Comparison of ENCODE assay signal across 8 cellular contexts in the genomic region with DNA sequence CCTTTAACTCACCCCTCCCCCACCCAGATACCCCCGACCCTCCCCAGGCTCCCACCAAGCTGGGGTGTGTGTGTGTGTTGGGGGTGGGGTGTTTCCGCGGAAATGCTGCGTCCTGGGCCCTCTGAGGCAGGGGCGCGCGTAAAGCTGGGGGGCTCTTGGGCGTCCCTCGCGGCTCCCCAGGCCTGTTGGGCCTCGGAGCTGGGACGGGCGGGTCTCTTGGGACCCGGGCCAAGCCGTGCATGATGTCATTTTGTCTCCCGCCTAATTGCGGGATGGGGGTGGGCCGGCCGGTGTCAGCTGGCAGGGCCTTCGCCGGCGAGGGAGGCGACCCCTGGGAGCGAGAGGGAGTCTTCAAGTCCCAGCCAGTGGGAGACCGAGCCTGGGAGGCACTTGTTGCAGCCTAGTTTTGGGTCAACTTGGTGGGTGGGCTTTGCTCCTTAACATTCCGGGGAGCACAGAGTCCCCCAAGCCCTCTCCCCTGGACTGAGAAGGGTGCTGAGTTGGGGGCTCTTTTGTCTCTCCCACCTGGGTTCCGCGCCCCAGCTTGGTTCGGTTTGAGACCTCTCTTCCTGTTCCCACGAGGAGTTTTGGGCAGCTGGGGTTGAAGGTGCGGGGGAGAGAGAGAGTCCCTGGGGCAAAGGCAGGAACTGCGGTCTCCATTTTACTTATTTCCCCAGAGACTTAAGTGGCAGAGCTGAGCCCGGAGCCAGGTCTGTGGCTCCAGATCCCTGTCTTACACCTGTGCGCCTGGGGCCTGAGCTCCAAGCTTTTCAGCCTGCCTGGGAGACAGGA. TPM values are rescaled to one million over a fixed set of nuclear protein-coding genes. Genes with fewer than 3 reads are reported as not detected.
A peak's percentile ranks its signal among the peaks of the same experiment; 100 is the strongest.
DNase-seq lines count a peak whose midpoint lies in the region; ATAC-seq lines count a peak whose summit lies in the region.

No MANE protein-coding gene starts in this region.

- peak overlapping the region; percentile 71 for H3K27ac Mint-ChIP-seq in activated CD8-positive, alpha-beta memory T cell treated with anti-CD3 and anti-CD28 coated beads, Interleukin-2, amount 10 ng/mL, durations not matched to agents 7 days and 5 days

- H3K36me3 Mint-ChIP-seq in activated CD8-positive, alpha-beta memory T cell treated with anti-CD3 and anti-CD28 coated beads, Interleukin-2, amount 10 ng/mL, durations not matched to agents 7 days and 5 days, result peaks cover 16% of the 10 kb centered on the region

- no peaks in the 10 kb centered on the region for H3K9me3 Mint-ChIP-seq in activated CD8-positive, alpha-beta memory T cell treated with anti-CD3 and anti-CD28 coated beads, Interleukin-2, amount 10 ng/mL, durations not matched to agents 7 days and 5 days (ENCODE audit: low read depth)

- H3K4me1 Mint-ChIP-seq in activated CD8-positive, alpha-beta memory T cell treated with anti-CD3 and anti-CD28 coated beads, Interleukin-2, amount 10 ng/mL, durations not matched to agents 7 days and 5 days, result peaks cover 20% of the 10 kb centered on the region

- CTCF ChIA-PET in activated CD8-positive, alpha-beta memory T cell treated with anti-CD3 and anti-CD28 coated beads, Interleukin-2, amount 10 ng/mL, durations not matched to agents 7 days and 5 days (lab: Charles Lee), result interaction anchor here (0.9 to 1.1 kb wide), 3 partner anchors 24 to 130 kb away, joined by 3 read pairs; no protein-coding TSS in a partner anchor

- ATAC-seq in GM21367 (IDR thresholded peaks at IDR 0.05; ENCODE audit: unreplicated experiment) (peak; percentile 45), HG03457 (IDR thresholded peaks at IDR 0.05; ENCODE audit: unreplicated experiment) (no peak)
- ATAC-seq in activated CD8-positive, alpha-beta memory T cell treated with anti-CD3 and anti-CD28 coated beads, Interleukin-2, amount 10 ng/mL, durations not matched to agents 7 days and 5 days, result peak; percentile 37

- peaks cover 14% of the 10 kb centered on the region for H3K27me3 Mint-ChIP-seq in activated CD8-positive, alpha-beta memory T cell treated with anti-CD3 and anti-CD28 coated beads, Interleukin-2, amount 10 ng/mL, durations not matched to agents 7 days and 5 days

- peak overlapping the region; percentile 76 for H3K4me3 Mint-ChIP-seq in activated CD8-positive, alpha-beta memory T cell treated with anti-CD3 and anti-CD28 coated beads, Interleukin-2, amount 10 ng/mL, durations not matched to agents 7 days and 5 days

- peak; percentile 4 for DNase-seq in NCI-H1092 treated with DMSO at 0.1 percent for 48 hours (lab: John Stamatoyannopoulos, UW)
- no peak for DNase-seq in NCI-H1092 (lab: John Stamatoyannopoulos, UW)
- DNase-seq in HuH-7.5 (ENCODE audit: low spot score), result peak; percentile 41
- DNase-seq in activated CD8-positive, alpha-beta memory T cell treated with anti-CD3 and anti-CD28 coated beads, Interleukin-2, amount 10 ng/mL, durations not matched to agents 7 days and 5 days, result peak; percentile 54
- DNase-seq in iPS-NIHi11 (ENCODE audit: low spot score), result peak; percentile 74
- DNase-seq in NCI-H1048 (lab: John Stamatoyannopoulos, UW), result no peak

RNA-seq across cellular contexts. Expression of a gene that starts 0.6 kb away (rescaled TPM):
- 100 to 1,000 TPM; 114 to 118 TPM for total RNA-seq in activated CD8-positive, alpha-beta memory T cell treated with anti-CD3 and anti-CD28 coated beads, Interleukin-2, amount 10 ng/mL, durations not matched to agents 7 days and 5 days

RNA-seq across cellular contexts. Expression of a gene that starts 59.3 kb away (rescaled TPM):
- under 1 TPM in 1 of 2 experiments, not detected in 1; 0.28 TPM for total RNA-seq in activated CD8-positive, alpha-beta memory T cell treated with anti-CD3 and anti-CD28 coated beads, Interleukin-2, amount 10 ng/mL, durations not matched to agents 7 days and 5 days

Comparison
In these comparisons a context has a peak if more than half of its experiments do, and no peak if none do; other contexts are left out.
1. DNase-seq: peak in NCI-H1092 treated with DMSO at 0.1 percent for 48 hours (single experiment), HuH-7.5 (single experiment), activated CD8-positive, alpha-beta memory T cell treated with anti-CD3 and anti-CD28 coated beads, Interleukin-2, amount 10 ng/mL, durations not matched to agents 7 days and 5 days (single experiment) and iPS-NIHi11 (single experiment); none in NCI-H1092 (single experiment) and NCI-H1048 (single experiment).